ENCODE assay signal across 10 cellular contexts in genomic region chr4:98794565-98795205, GRCh38.
DNase-seq lines count a peak whose midpoint lies in the region; ATAC-seq and TF ChIP-seq lines count a peak whose summit lies in the region.
"Had no signal": no experiment of that assay in that cellular context is flagged by ENCODE, and none has a peak within 500 bp of the region (broad histone marks: within the 10 kb centered on the region; RNA-seq: fewer than 3 reads in every experiment).

No MANE protein-coding gene starts in this region.

- POLR2A ChIA-PET in AG04449 (lab: Yijun Ruan, JAX): no interaction called here

- H3K4me3 ChIP-seq in AG04449 (ENCODE audit: low read depth, low read length) (no peak overlapping the region), HUES48 (ENCODE audit: low read depth, low read length) (no peak overlapping the region), Peyer's patch (no peak overlapping the region)

- H3K36me3 ChIP-seq in HUES48 (ENCODE audit: control insufficient read depth, insufficient read depth, low read length) (no peaks in the 10 kb centered on the region), Peyer's patch (no peaks in the 10 kb centered on the region)

- H3K9ac ChIP-seq in HUES48 (ENCODE audit: low read depth, low read length): no peak overlapping the region

- no peak for TF ChIP-seq POLR2A in Peyer's patch (IDR thresholded peaks at IDR 0.05)

- peaks cover 9% of the 10 kb centered on the region for H3K4me1 Mint-ChIP-seq in nephron progenitor cell
- H3K4me1 Mint-ChIP-seq in natural killer cell treated with Interleukin-12 subunit alpha and Interleukin-12 subunit beta and Interleukin-15 and Interleukin-18, amount 100 ng/mL, for 72 hours (ENCODE audit: low read depth in 2 of 2): no peaks in the 10 kb centered on the region

- no peaks in the 10 kb centered on the region for H3K36me3 Mint-ChIP-seq in nephron progenitor cell (ENCODE audit: low read depth)
- no peaks in the 10 kb centered on the region for H3K36me3 Mint-ChIP-seq in natural killer cell treated with Interleukin-12 subunit alpha and Interleukin-12 subunit beta and Interleukin-15 and Interleukin-18, amount 100 ng/mL, for 72 hours

- H3K4me1 ChIP-seq in HUES48 (ENCODE audit: control insufficient read depth, insufficient read depth, low read length): peaks cover 11% of the 10 kb centered on the region
- H3K4me1 ChIP-seq in Peyer's patch: no peaks in the 10 kb centered on the region

- no peak for TF ChIP-seq CTCF in AG04449 (IDR thresholded peaks at IDR 0.05; ENCODE audit: insufficient read depth, low read length, missing control alignments)
- no peak for TF ChIP-seq CTCF in nephron progenitor cell (IDR thresholded peaks at IDR 0.05)
- TF ChIP-seq CTCF in Peyer's patch (IDR thresholded peaks at IDR 0.05): no peak

- H3K9me3 Mint-ChIP-seq in nephron progenitor cell: peaks cover 5% of the 10 kb centered on the region
- H3K9me3 Mint-ChIP-seq in natural killer cell treated with Interleukin-12 subunit alpha and Interleukin-12 subunit beta and Interleukin-15 and Interleukin-18, amount 100 ng/mL, for 72 hours: no peaks in the 10 kb centered on the region

- peak overlapping the region; percentile 67 for H3K27ac ChIP-seq in HUES48 (ENCODE audit: low read depth, low read length)
- H3K27ac ChIP-seq in Peyer's patch: no peak overlapping the region

- no peak overlapping the region for H3K4me3 Mint-ChIP-seq in nephron progenitor cell
- H3K4me3 Mint-ChIP-seq in natural killer cell treated with Interleukin-12 subunit alpha and Interleukin-12 subunit beta and Interleukin-15 and Interleukin-18, amount 100 ng/mL, for 72 hours: no peak overlapping the region
- H3K4me3 Mint-ChIP-seq: T-helper 1 cell treated with Interleukin-12 subunit alpha and Interleukin-12 subunit beta and Interleukin-4 antibody, amounts not matched to agents 30 μg/mL and 1 μg/mL, for 36 hours had no signal

- H3K9me3 ChIP-seq in HUES48 (ENCODE audit: control insufficient read depth, insufficient read depth, low read length) (no peaks in the 10 kb centered on the region), Peyer's patch (no peaks in the 10 kb centered on the region)

- DNase-seq in AG04449 (ENCODE audit: low read depth, low spot score) (peak; percentile 23), astrocyte of the hippocampus (ENCODE audit: low read depth, low spot score) (peak; percentile 54), nephron progenitor cell (no peak), NCI-H748 (lab: John Stamatoyannopoulos, UW; ENCODE audit: unreplicated experiment) (no peak), Peyer's patch (no peak)
- DNase-seq in natural killer cell treated with Interleukin-12 subunit alpha and Interleukin-12 subunit beta and Interleukin-15 and Interleukin-18, amount 100 ng/mL, for 72 hours (ENCODE audit: low spot score): no peak
- DNase-seq: NCI-H1930 had no signal

- no peak for ATAC-seq in HG03045 (IDR thresholded peaks at IDR 0.05; ENCODE audit: unreplicated experiment)
- ATAC-seq in natural killer cell treated with Interleukin-12 subunit alpha and Interleukin-12 subunit beta and Interleukin-15 and Interleukin-18, amount 100 ng/mL, for 72 hours: no peak

- H3K27ac Mint-ChIP-seq in nephron progenitor cell: peak overlapping the region; percentile 32
- H3K27ac Mint-ChIP-seq in natural killer cell treated with Interleukin-12 subunit alpha and Interleukin-12 subunit beta and Interleukin-15 and Interleukin-18, amount 100 ng/mL, for 72 hours: no peak overlapping the region
- H3K27ac Mint-ChIP-seq: T-helper 1 cell treated with Interleukin-12 subunit alpha and Interleukin-12 subunit beta and Interleukin-4 antibody, amounts not matched to agents 30 μg/mL and 1 μg/mL, for 36 hours had no signal

- H3K27me3 ChIP-seq in HUES48 (ENCODE audit: control insufficient read depth, insufficient read depth, low read length) (no peaks in the 10 kb centered on the region), Peyer's patch (no peaks in the 10 kb centered on the region)

- CTCF ChIA-PET in AG04449 (lab: Yijun Ruan, JAX): interaction anchor here (0.7 to 1.2 kb wide), 2 partner anchors 8 to 16 kb away, joined by 3 read pairs; no protein-coding TSS in a partner anchor

- peaks cover 3% of the 10 kb centered on the region for H3K27me3 Mint-ChIP-seq in nephron progenitor cell (ENCODE audit: low read depth, poor library complexity)
- H3K27me3 Mint-ChIP-seq in natural killer cell treated with Interleukin-12 subunit alpha and Interleukin-12 subunit beta and Interleukin-15 and Interleukin-18, amount 100 ng/mL, for 72 hours: peaks cover 0 to 7% of the 10 kb centered on the region in 2 donors

Comparison
In these comparisons a context has a peak if more than half of its experiments do, and no peak if none do; other contexts are left out.
1. DNase-seq: peak in AG04449 (single experiment) and astrocyte of the hippocampus (single experiment); none in nephron progenitor cell (single experiment), NCI-H748 (single experiment), Peyer's patch (0 of 3) and natural killer cell treated with Interleukin-12 subunit alpha and Interleukin-12 subunit beta and Interleukin-15 and Interleukin-18, amount 100 ng/mL, for 72 hours (single experiment).